Comparison of ENCODE assay signal across 22 cellular contexts in genomic region chr17:7940743-7941142, GRCh38.
"Had no signal": no experiment of that assay in that cellular context is flagged by ENCODE, and none has a peak within 500 bp of the region (broad histone marks: within the 10 kb centered on the region; RNA-seq: fewer than 3 reads in every experiment).

No MANE protein-coding gene starts in this region.

- H3K4me2 ChIP-seq: hepatocyte had no signal

- H3K4me3 ChIP-seq: coronary artery, dorsolateral prefrontal cortex, esophagus muscularis mucosa, gastroesophageal sphincter, heart left ventricle, hepatocyte, lower lobe of right lung, mucosa of descending colon had no signal

- ATAC-seq: foreskin keratinocyte, gastroesophageal sphincter, heart left ventricle, left colon, left lobe of liver, left ventricle myocardium superior, lower lobe of right lung, mucosa of descending colon had no signal

- H3K27ac ChIP-seq: coronary artery, dorsolateral prefrontal cortex, esophagus muscularis mucosa, foreskin keratinocyte, gastroesophageal sphincter, heart left ventricle, hepatocyte, lower lobe of right lung had no signal

- H3K4me3 Mint-ChIP-seq: immature natural killer cell, mesothelial cell of epicardium had no signal

- H3K27ac Mint-ChIP-seq: immature natural killer cell, mesothelial cell of epicardium had no signal

- H2AFZ ChIP-seq: hepatocyte had no signal

- H3K27me3 ChIP-seq: dorsolateral prefrontal cortex, esophagus muscularis mucosa, foreskin keratinocyte, gastroesophageal sphincter, heart left ventricle, hepatocyte had no signal

- H3K4me1 ChIP-seq: esophagus muscularis mucosa, foreskin keratinocyte, gastroesophageal sphincter, lower lobe of right lung had no signal

- H3K4me1 Mint-ChIP-seq: immature natural killer cell, mesothelial cell of epicardium had no signal

- H3K9me3 ChIP-seq: esophagus muscularis mucosa, gastroesophageal sphincter, heart left ventricle, lower lobe of right lung, mucosa of descending colon had no signal

- H3K79me2 ChIP-seq: hepatocyte had no signal

- DNase-seq: dermis blood vessel endothelial cell; effector CD4-positive, alpha-beta T cell; effector memory CD4-positive, alpha-beta T cell; foreskin keratinocyte; heart left ventricle; hypothalamus; immature natural killer cell; islet precursor cell; kidney; kidney glomerular epithelial cell; left colon; left ventricle myocardium superior; lower lobe of right lung; mesenchymal stem cell; mucosa of descending colon had no signal

- H3K9me3 Mint-ChIP-seq: immature natural killer cell, mesothelial cell of epicardium had no signal
